25 cellular contexts compared by ENCODE assay signal in the genomic region with DNA sequence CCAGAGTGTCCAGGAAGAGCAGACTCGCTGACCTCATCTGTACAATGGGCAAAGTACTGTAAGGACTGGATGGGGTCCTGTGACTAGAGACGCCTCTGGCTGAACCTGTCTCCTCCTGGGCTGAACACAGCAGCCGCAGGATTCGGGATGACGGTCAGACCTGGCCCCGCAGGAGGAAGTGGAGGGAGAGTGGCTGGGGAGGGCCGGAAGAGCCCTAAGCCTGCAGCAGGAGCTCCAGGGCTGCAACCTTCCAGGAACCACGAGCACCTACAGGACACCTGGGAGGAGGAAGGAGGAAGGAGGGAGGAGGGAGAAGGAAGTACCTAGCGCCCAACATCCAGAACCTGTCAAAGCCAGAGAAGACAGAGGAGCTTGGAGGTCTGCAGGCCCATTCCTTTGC. TPM values are rescaled to one million over a fixed set of nuclear protein-coding genes. Genes with fewer than 3 reads are reported as not detected.
A peak's percentile ranks its signal among the peaks of the same experiment; 100 is the strongest.
DNase-seq lines count a peak whose midpoint lies in the region; ATAC-seq, FAIRE-seq and TF ChIP-seq lines count a peak whose summit lies in the region.
"Had no signal": no experiment of that assay in that cellular context is flagged by ENCODE, and none has a peak within 500 bp of the region (broad histone marks: within the 10 kb centered on the region; RNA-seq: fewer than 3 reads in every experiment).

No MANE protein-coding gene starts in this region.

- ATAC-seq in HepG2, result no peak
- ATAC-seq in right lobe of liver, result no peak
- no peak for ATAC-seq in T-helper 17 cell
- no peak for ATAC-seq in HG03571 (IDR thresholded peaks at IDR 0.05; ENCODE audit: unreplicated experiment)
- ATAC-seq: activated naive CD8-positive, alpha-beta T cell treated with anti-CD3 and anti-CD28 coated beads, Interleukin-2, amount 50 U/mL, for 24 hours; stimulated activated memory B cell treated with anti-CD40 and anti-IgM and Interleukin-4, amounts not matched to agents 10 μg/mL and 1 μg/mL and 100 μg/mL, for 72 hours had no signal

- H3K4me3 ChIP-seq in HepG2 (replicated peaks in 1 of 3; ENCODE audit: insufficient read depth in 1 of 3, low read depth in 2 of 3, low read length in 3 of 3) (no peak overlapping the region), right lobe of liver (no peak overlapping the region)
- H3K4me3 ChIP-seq: suprapubic skin, vagina had no signal

- peaks cover 21% of the 10 kb centered on the region for H3K79me2 ChIP-seq in HepG2 (ENCODE audit: insufficient read depth, low read length)

- FAIRE-seq in HepG2 (lab: Jason Lieb, UNC), result no peak
- FAIRE-seq: GM19239 had no signal

- no TSS peak for BruUV-seq in HepG2 (replicated peaks; lab: Mats Ljungman, UMichigan)

- H2AFZ ChIP-seq in HepG2 (ENCODE audit: low read length), result no peak overlapping the region

- no peaks in the 10 kb centered on the region for H3K27me3 Mint-ChIP-seq in T-helper 17 cell
- no peaks in the 10 kb centered on the region for H3K27me3 Mint-ChIP-seq in mesothelial cell of epicardium (ENCODE audit: low read depth)
- H3K27me3 Mint-ChIP-seq: activated naive CD8-positive, alpha-beta T cell treated with anti-CD3 and anti-CD28 coated beads, Interleukin-2, amount 50 U/mL, for 24 hours; IgD-negative memory B cell; stimulated activated memory B cell treated with anti-CD40 and anti-IgM and Interleukin-4, amounts not matched to agents 10 μg/mL and 1 μg/mL and 100 μg/mL, for 72 hours had no signal

- H3K27ac ChIP-seq in HepG2 (ENCODE audit: extremely low read length, insufficient read depth, low read length), result no peak overlapping the region
- H3K27ac ChIP-seq in right lobe of liver, result no peak overlapping the region
- H3K27ac ChIP-seq: C4-2B, epithelial cell of prostate, suprapubic skin, vagina had no signal

- H3K36me3 Mint-ChIP-seq in T-helper 17 cell (ENCODE audit: low read depth), result peaks cover 6% of the 10 kb centered on the region
- peaks cover 32% of the 10 kb centered on the region for H3K36me3 Mint-ChIP-seq in mesothelial cell of epicardium

- peaks cover 23 to 47% of the 10 kb centered on the region in 2 experiments for H3K36me3 ChIP-seq in HepG2 (replicated peaks in 1 of 2; ENCODE audit: control insufficient read depth in 1 of 2, insufficient read depth in 2 of 2, low read length in 2 of 2)
- H3K36me3 ChIP-seq in right lobe of liver, result peaks cover 0 to 57% (median 22%) of the 10 kb centered on the region in 4 donors

- H3K4me3 Mint-ChIP-seq in T-helper 17 cell, result peak overlapping the region; percentile 66
- H3K4me3 Mint-ChIP-seq in mesothelial cell of epicardium, result no peak overlapping the region
- H3K4me3 Mint-ChIP-seq: activated naive CD8-positive, alpha-beta T cell treated with anti-CD3 and anti-CD28 coated beads, Interleukin-2, amount 50 U/mL, for 24 hours; HFFc6; stimulated activated memory B cell treated with anti-CD40 and anti-IgM and Interleukin-4, amounts not matched to agents 10 μg/mL and 1 μg/mL and 100 μg/mL, for 72 hours had no signal

- POLR2A ChIA-PET in HepG2 (lab: Yijun Ruan, JAX), result no interaction called here

- CTCF ChIA-PET in HepG2 (lab: Yijun Ruan, JAX; ENCODE audit: low intra/inter-chr PET ratio, low total read pairs), result no interaction called here

- in situ Hi-C loops in HepG2 (cut with HindIII; ENCODE audit: extremely low pct_ligation_motif_present, low pct_unique_long_range_greater_than_20kb), result no loop called here
- in situ Hi-C loops in KBM-7 (cut with MboI; ENCODE audit: low pct_unique_long_range_greater_than_20kb, low sequenced_read_pairs), result no loop called here

- no peaks in the 10 kb centered on the region for H3K9me3 ChIP-seq in HepG2 (ENCODE audit: low read length)
- no peaks in the 10 kb centered on the region for H3K9me3 ChIP-seq in right lobe of liver
- H3K9me3 ChIP-seq in T-helper 17 cell (ENCODE audit: control insufficient read depth, low read length, poor library complexity, severe bottlenecking), result no peaks in the 10 kb centered on the region
- H3K9me3 ChIP-seq: suprapubic skin, vagina had no signal

- peak overlapping the region; percentile 41 for H3K27ac Mint-ChIP-seq in T-helper 17 cell
- peak overlapping the region; percentile 34 for H3K27ac Mint-ChIP-seq in mesothelial cell of epicardium
- H3K27ac Mint-ChIP-seq: activated naive CD8-positive, alpha-beta T cell treated with anti-CD3 and anti-CD28 coated beads, Interleukin-2, amount 50 U/mL, for 24 hours; stimulated activated memory B cell treated with anti-CD40 and anti-IgM and Interleukin-4, amounts not matched to agents 10 μg/mL and 1 μg/mL and 100 μg/mL, for 72 hours had no signal

- TF ChIP-seq EP300 in HepG2 (IDR thresholded peaks at IDR 0.05; ENCODE audit: low read depth in 2 of 2, low read length in 2 of 2), result no peak
- no peak for TF ChIP-seq EP300 in HepG2 (CRISPR knock-in tag; IDR thresholded peaks at IDR 0.05; ENCODE audit: borderline replicate concordance)

- H3K4me1 Mint-ChIP-seq in T-helper 17 cell (peaks cover 20% of the 10 kb centered on the region), mesothelial cell of epicardium (no peaks in the 10 kb centered on the region)

- H3K27me3 ChIP-seq in HepG2 (ENCODE audit: control insufficient read depth in 1 of 2, insufficient read depth in 2 of 2, low read length in 2 of 2), result no peaks in the 10 kb centered on the region
- no peaks in the 10 kb centered on the region for H3K27me3 ChIP-seq in right lobe of liver
- H3K27me3 ChIP-seq: suprapubic skin, vagina had no signal

- H3K4me1 ChIP-seq in HepG2 (ENCODE audit: insufficient read depth, low read length), result no peaks in the 10 kb centered on the region
- H3K4me1 ChIP-seq in right lobe of liver, result peaks cover 0 to 13% (median 0%) of the 10 kb centered on the region in 4 donors

- TF ChIP-seq CTCF in HepG2 (CRISPR knock-in tag; IDR thresholded peaks at IDR 0.05), result no peak
- TF ChIP-seq CTCF in right lobe of liver (IDR thresholded peaks at IDR 0.05), result no peak
- no peak for TF ChIP-seq CTCF in mesothelial cell of epicardium (IDR thresholded peaks at IDR 0.05; ENCODE audit: unreplicated experiment)

- no peaks in the 10 kb centered on the region for H3K9me3 Mint-ChIP-seq in mesothelial cell of epicardium
- H3K9me3 Mint-ChIP-seq: activated naive CD8-positive, alpha-beta T cell treated with anti-CD3 and anti-CD28 coated beads, Interleukin-2, amount 50 U/mL, for 24 hours; HFFc6; IgD-negative memory B cell; stimulated activated memory B cell treated with anti-CD40 and anti-IgM and Interleukin-4, amounts not matched to agents 10 μg/mL and 1 μg/mL and 100 μg/mL, for 72 hours had no signal

- TF ChIP-seq POLR2A in HepG2 (IDR thresholded peaks at IDR 0.05; ENCODE audit: insufficient read depth in 1 of 2, low read depth in 2 of 2, low read length in 2 of 2) (no peak), right lobe of liver (IDR thresholded peaks at IDR 0.05) (no peak)

- intact Hi-C loops in HepG2 (cut with micrococcal nuclease; ENCODE audit: unreplicated experiment), result no loop called here
- intact Hi-C loops in right lobe of liver (cut with DNase I), result no loop called here

- H3K9ac ChIP-seq in HepG2 (ENCODE audit: insufficient read depth, low read depth, low read length), result no peak overlapping the region

- H4K20me1 ChIP-seq in HepG2 (ENCODE audit: insufficient read depth, low read length), result peaks cover 45% of the 10 kb centered on the region; the same call in 1 of the 2 replicates

- no peak for TF ChIP-seq RAD21 in HepG2 (CRISPR knock-in tag; IDR thresholded peaks at IDR 0.05)

- DNase-seq in HepG2 (ENCODE audit: low spot score), result no peak
- DNase-seq in right lobe of liver, result no peak
- no peak for DNase-seq in T-helper 17 cell
- DNase-seq in mesothelial cell of epicardium (ENCODE audit: low spot score in 2 of 2, unreplicated experiment in 2 of 2), result no peak
- DNase-seq in KBM-7, result no peak
- no peak for DNase-seq in effector CD4-positive, alpha-beta T cell
- DNase-seq in activated CD8-positive, alpha-beta memory T cell treated with anti-CD3 and anti-CD28 coated beads, Interleukin-2, amount 50 U/mL, for 4 hours, result no peak
- DNase-seq: activated CD4-positive, alpha-beta T cell treated with anti-CD3 and anti-CD28 coated beads for 48 hours; activated naive CD8-positive, alpha-beta T cell treated with anti-CD3 and anti-CD28 coated beads, Interleukin-2, amount 50 U/mL, for 24 hours; cerebellar nuclear complex; HFFc6; kidney glomerular epithelial cell; NCI-H1105; NCI-H2081; occipital lobe; OCI-M1; Right ventricle myocardium superior had no signal

- H3K4me2 ChIP-seq in HepG2 (ENCODE audit: low read depth, low read length), result no peak overlapping the region

- 96% methylated on average over 9 of the region's 9 CpGs for WGBS in HepG2 (ENCODE audit: low lambda C conversion rate)
- 80% methylated on average over 4 of the region's 9 CpGs for WGBS in right lobe of liver (ENCODE audit: insufficient coverage, low coverage, low lambda C conversion rate, missing lambda C conversion rate)

RNA-seq across cellular contexts. Expression of gene TNRC18, which starts 30.3 kb away (rescaled TPM):
- total RNA-seq in HepG2 (2016; rRNA removed; fragmentation: Illumina TruSeq; extraction: Trizol) (12.8 and 17.4 TPM in 2 replicates), right lobe of liver (10 to 100 TPM; 27.0 to 36.9 (median 30.5) TPM), T-helper 17 cell (10 to 100 TPM; 54.5 to 67.6 TPM), mesothelial cell of epicardium (151 to 171 TPM (median 166 TPM) in 3 replicates)
- total RNA-seq in HepG2 (2016; cell fraction: cytosol; rRNA removed; fragmentation: Illumina TruSeq; extraction: Trizol; ENCODE audit: low read depth), result 4.9 and 7.1 TPM in 2 replicates
- total RNA-seq in HepG2 (2016; cell fraction: insoluble cytoplasmic fraction; rRNA removed; fragmentation: Illumina TruSeq; extraction: Trizol), result 12.8 and 21.5 TPM in 2 replicates
- total RNA-seq in HepG2 (2016; cell fraction: membrane; rRNA removed; fragmentation: Illumina TruSeq; extraction: Trizol), result 4.9 and 5.6 TPM in 2 replicates
- total RNA-seq in HepG2 (2016; cell fraction: nucleus; rRNA removed; fragmentation: Illumina TruSeq; extraction: Trizol), result 28.3 and 34.0 TPM in 2 replicates
- 10.9 and 11.7 TPM in 2 replicates for polyA plus RNA-seq in HepG2 (2011; rRNA removed)
- 8.6 and 11.8 TPM in 2 replicates for polyA plus RNA-seq in HepG2 (2011; cell fraction: cytosol; rRNA removed)
- polyA plus RNA-seq in HepG2 (2011; cell fraction: nucleus; rRNA removed), result 65.7 and 102 TPM in 2 replicates
- 40.6 and 53.7 TPM in 2 replicates for polyA plus RNA-seq in HepG2 (2012)
- polyA plus RNA-seq in HepG2 (2016; cell fraction: cytosol; fragmentation: Illumina TruSeq; extraction: Trizol; ENCODE audit: low read depth), result 0.71 and 1.3 TPM in 2 replicates
- 16.6 and 19.8 TPM in 2 replicates for polyA plus RNA-seq in HepG2 (2016; cell fraction: insoluble cytoplasmic fraction; fragmentation: Illumina TruSeq; extraction: Trizol; ENCODE audit: low read depth)
- 0.82 and 1.2 TPM in 2 replicates for polyA plus RNA-seq in HepG2 (2016; cell fraction: membrane; fragmentation: Illumina TruSeq; extraction: Trizol; ENCODE audit: low read depth)
- 58.8 and 59.2 TPM in 2 replicates for polyA plus RNA-seq in HepG2 (2016; cell fraction: nucleus; fragmentation: Illumina TruSeq; extraction: Trizol; ENCODE audit: insufficient read depth, low read depth)
- 11.2 and 51.4 TPM in 2 replicates for polyA minus RNA-seq in HepG2 (2011; rRNA and poly(A)+ RNA removed; ENCODE audit: low replicate concordance)
- polyA minus RNA-seq in HepG2 (2011; cell fraction: cytosol; rRNA and poly(A)+ RNA removed), result 44.7 and 49.3 TPM in 2 replicates
- polyA minus RNA-seq in HepG2 (2011; cell fraction: nucleus; rRNA and poly(A)+ RNA removed), result 49.2 and 54.8 TPM in 2 replicates
